Comparison of ENCODE assay signal across 7 cellular contexts in genomic region chr5:90386099-90386710, GRCh38. TPM values are rescaled to one million over a fixed set of nuclear protein-coding genes. Genes with fewer than 3 reads are reported as not detected.
DNase-seq lines count a peak whose midpoint lies in the region; ATAC-seq and TF ChIP-seq lines count a peak whose summit lies in the region.

No MANE protein-coding gene starts in this region.

- H3K4me1 ChIP-seq in prostate gland (replicated peaks), result no peaks in the 10 kb centered on the region

- no peak overlapping the region for H3K27ac ChIP-seq in prostate gland

- H3K27me3 ChIP-seq in prostate gland (replicated peaks; ENCODE audit: insufficient read depth), result no peaks in the 10 kb centered on the region

- H3K9me3 ChIP-seq in prostate gland, result no peaks in the 10 kb centered on the region

- WGBS in prostate gland, result 92% methylated on average over 1 of the region's 1 CpG

- DNase-seq in GM12865 (ENCODE audit: low read depth), result peak; percentile 44
- DNase-seq in NCI-H2227 (lab: John Stamatoyannopoulos, UW; ENCODE audit: unreplicated experiment), result peak; percentile 14
- peak; percentile 47 for DNase-seq in dermis blood vessel endothelial cell
- no peak for DNase-seq in prostate gland (ENCODE audit: low spot score)
- no peak for DNase-seq in KG1 (lab: John Stamatoyannopoulos, UW)
- no peak for DNase-seq in ecto neural progenitor cell (ENCODE audit: low spot score)

- peak; percentile 34 for TF ChIP-seq CTCF in GM12865 (IDR thresholded peaks at IDR 0.05; ENCODE audit: insufficient read depth, low read depth, low read length, missing control alignments)
- peak in 3 of 4 experiments; percentile 36 to 54 (median 37) for TF ChIP-seq CTCF in prostate gland (IDR thresholded peaks at IDR 0.05)

- no peak for TF ChIP-seq POLR2A in prostate gland (IDR thresholded peaks at IDR 0.05)

- no peaks in the 10 kb centered on the region for H3K36me3 ChIP-seq in prostate gland

- no peak overlapping the region for H3K4me3 ChIP-seq in GM12865 (ENCODE audit: low read depth, low read length)
- H3K4me3 ChIP-seq in prostate gland, result no peak overlapping the region

- no peak for ATAC-seq in GM18868 (IDR thresholded peaks at IDR 0.05; ENCODE audit: unreplicated experiment)

- intact Hi-C loops in prostate gland (cut with DNase I), result loop anchor here (10.0 kb wide), 1 partner anchor 1661 kb away; no protein-coding TSS in a partner anchor

RNA-seq across cellular contexts. Expression of gene CETN3, which starts 23.4 kb away (rescaled TPM):
- total RNA-seq in dermis blood vessel endothelial cell, result 10.6 and 15.3 TPM in 2 replicates
- total RNA-seq in prostate gland, result 10 to 100 TPM; 13.3 to 29.0 TPM

Comparison
In these comparisons a context has a peak if more than half of its experiments do, and no peak if none do; other contexts are left out.
1. DNase-seq: peak in GM12865 (single experiment), NCI-H2227 (single experiment) and dermis blood vessel endothelial cell (single experiment); none in prostate gland (single experiment), KG1 (single experiment) and ecto neural progenitor cell (single experiment).